Comparison of ENCODE assay signal across 23 cellular contexts in genomic region chr7:120521761-120522737, GRCh38.
A peak's percentile ranks its signal among the peaks of the same experiment; 100 is the strongest.
DNase-seq lines count a peak whose midpoint lies in the region; FAIRE-seq lines count a peak whose summit lies in the region.
"Had no signal": no experiment of that assay in that cellular context is flagged by ENCODE, and none has a peak within 500 bp of the region (broad histone marks: within the 10 kb centered on the region; RNA-seq: fewer than 3 reads in every experiment).

No MANE protein-coding gene starts in this region.

- DNase-seq in HAP-1 (ENCODE audit: low spot score in 2 of 2): peak; percentile 38 to 100
- peak; percentile 16 for DNase-seq in NCI-H226
- peak; percentile 37 for DNase-seq in fibroblast of gingiva (ENCODE audit: low read depth)
- DNase-seq in neuronal stem cell (ENCODE audit: low spot score): no peak
- DNase-seq in urothelium cell line (ENCODE audit: low spot score): no peak
- no peak for DNase-seq in NCI-H510A (lab: John Stamatoyannopoulos, UW)
- DNase-seq in NCI-H2171 (lab: John Stamatoyannopoulos, UW): no peak
- DNase-seq: activated gamma-delta T cell treated with Interleukin-2 at 50 U/mL for 16 hours; adrenal gland; CD8-positive, alpha-beta memory T cell; Kasumi-1; naive B cell; NCI-H1105; NCI-H345; posterior cingulate gyrus; SHP77 treated with DMSO at 0.1 percent for 48 hours; stimulated activated CD4-positive, alpha-beta T cell treated with anti-CD3 and anti-CD28 coated beads, Interleukin-2, amount 100 ng/mL, for 48 hours; stomach; T-cell; upper lobe of left lung had no signal

- in situ Hi-C loops in HAP-1 (cut with MboI; ENCODE audit: low sequenced_read_pairs): no loop called here

- H3K36me3 ChIP-seq in HAP-1 (replicated peaks) (no peaks in the 10 kb centered on the region), neuronal stem cell (replicated peaks in 1 of 2; ENCODE audit: control insufficient read depth in 2 of 2, insufficient read depth in 2 of 2, low read length in 2 of 2) (no peaks in the 10 kb centered on the region)
- H3K36me3 ChIP-seq: adrenal gland, gastroesophageal sphincter, stomach, upper lobe of left lung had no signal

- H3K14ac ChIP-seq in neuronal stem cell (ENCODE audit: low read length): no peak overlapping the region

- no peaks in the 10 kb centered on the region for H3K79me1 ChIP-seq in neuronal stem cell (ENCODE audit: low read depth, low read length)

- no peak overlapping the region for H2BK15ac ChIP-seq in neuronal stem cell (ENCODE audit: low read length)

- H2AFZ ChIP-seq in neuronal stem cell (ENCODE audit: low read length): peak overlapping the region; percentile 31

- H3K23ac ChIP-seq in neuronal stem cell (ENCODE audit: low read depth, low read length, poor library complexity): no peak overlapping the region

- H2AK5ac ChIP-seq in neuronal stem cell (ENCODE audit: low read depth, low read length): no peak overlapping the region

- no peak overlapping the region for H2BK120ac ChIP-seq in neuronal stem cell (ENCODE audit: low read depth, low read length)

- no peak overlapping the region for H4K91ac ChIP-seq in neuronal stem cell (ENCODE audit: low read depth, low read length, poor library complexity)

- H3K27me3 ChIP-seq in HAP-1 (ENCODE audit: low read depth): peaks cover 9% of the 10 kb centered on the region
- H3K27me3 ChIP-seq in neuronal stem cell (ENCODE audit: control insufficient read depth in 3 of 3, insufficient read depth in 3 of 3, low read depth in 1 of 3, low read length in 3 of 3): no peaks in the 10 kb centered on the region
- H3K27me3 ChIP-seq: adrenal gland, gastroesophageal sphincter, stomach, upper lobe of left lung had no signal

- no peak for FAIRE-seq in urothelium cell line (lab: Jason Lieb, UNC)
- FAIRE-seq: keratinocyte had no signal

- H3K4me2 ChIP-seq in neuronal stem cell (ENCODE audit: insufficient read depth, low read length, poor library complexity, severe bottlenecking): no peak overlapping the region

- H3K9ac ChIP-seq in neuronal stem cell (ENCODE audit: low read depth, low read length, poor library complexity): no peak overlapping the region

- no CpG with 5 or more reads among the region's 4 CpGs for WGBS in neuronal stem cell (ENCODE audit: extremely low coverage in 2 of 2, insufficient read length in 2 of 2, insufficient replicate concordance in 1 of 2), 2 donors

- peaks cover 13% of the 10 kb centered on the region for H3K4me1 ChIP-seq in HAP-1
- peaks cover 0 to 2% of the 10 kb centered on the region in 2 donors for H3K4me1 ChIP-seq in neuronal stem cell (ENCODE audit: control insufficient read depth in 2 of 2, insufficient read depth in 1 of 2, low read depth in 1 of 2, low read length in 2 of 2)
- H3K4me1 ChIP-seq: adrenal gland, gastroesophageal sphincter, stomach, upper lobe of left lung had no signal

- H3K4me3 ChIP-seq in HAP-1 (no peak overlapping the region), neuronal stem cell (ENCODE audit: low read length in 2 of 2) (no peak overlapping the region)
- H3K4me3 ChIP-seq: adrenal gland, gastroesophageal sphincter, skin epidermis, stomach, upper lobe of left lung had no signal

- H3K18ac ChIP-seq in neuronal stem cell (ENCODE audit: low read length): no peak overlapping the region

- H2BK5ac ChIP-seq in neuronal stem cell (ENCODE audit: low read length): no peak overlapping the region

- H4K8ac ChIP-seq in neuronal stem cell (ENCODE audit: low read depth, low read length): no peak overlapping the region

- no peak overlapping the region for H2BK12ac ChIP-seq in neuronal stem cell (ENCODE audit: low read length)

- no peak overlapping the region for H3K27ac ChIP-seq in neuronal stem cell (replicated peaks; ENCODE audit: low read length)
- H3K27ac ChIP-seq: adrenal gland, gastroesophageal sphincter, skin epidermis, stomach, upper lobe of left lung had no signal

- H3K9me3 ChIP-seq in HAP-1: no peaks in the 10 kb centered on the region
- no peaks in the 10 kb centered on the region for H3K9me3 ChIP-seq in neuronal stem cell (replicated peaks in 1 of 2; ENCODE audit: control insufficient read depth in 2 of 2, insufficient read depth in 1 of 2, low read depth in 1 of 2, low read length in 2 of 2)
- H3K9me3 ChIP-seq: adrenal gland, gastroesophageal sphincter, stomach, upper lobe of left lung had no signal

- H3K4ac ChIP-seq in neuronal stem cell (ENCODE audit: low read length): no peak overlapping the region

Comparison
In these comparisons a context has a peak if more than half of its experiments do, and no peak if none do; other contexts are left out.
1. DNase-seq: peak in HAP-1 (2 of 2), NCI-H226 (single experiment) and fibroblast of gingiva (single experiment); none in neuronal stem cell (single experiment), urothelium cell line (single experiment), NCI-H510A (single experiment) and NCI-H2171 (single experiment).